In genomic region chr3:12994357-12994606, GRCh38 we compare ENCODE assay signal across 7 cellular contexts.
DNase-seq lines count a peak whose midpoint lies in the region; ATAC-seq and TF ChIP-seq lines count a peak whose summit lies in the region.

No MANE protein-coding gene starts in this region.

- H4K8ac ChIP-seq in mesenchymal stem cell (ENCODE audit: low read length) = peak overlapping the region; percentile 74

- peak overlapping the region; percentile 34 for H4K91ac ChIP-seq in mesenchymal stem cell (ENCODE audit: low read length)

- H3K4ac ChIP-seq in mesenchymal stem cell (ENCODE audit: low read depth in 1 of 2, low read length in 2 of 2) = peak overlapping the region; percentile 21 to 62

- H3K27ac Mint-ChIP-seq in central memory CD8-positive, alpha-beta T cell (ENCODE audit: low read depth) = peak overlapping the region; percentile 97

- TF ChIP-seq CTCF in upper lobe of left lung (IDR thresholded peaks at IDR 0.05) = no peak

- no peak overlapping the region for H2AK5ac ChIP-seq in mesenchymal stem cell (ENCODE audit: low read length, severe bottlenecking)

- H2BK12ac ChIP-seq in mesenchymal stem cell (ENCODE audit: low read length in 2 of 2) = peak overlapping the region; percentile 8 to 11

- ATAC-seq in GM19035 (IDR thresholded peaks at IDR 0.05; ENCODE audit: unreplicated experiment) = peak; percentile 40
- peak; percentile 6 for ATAC-seq in central memory CD8-positive, alpha-beta T cell (replicated peaks; ENCODE audit: extremely low read depth, poor library complexity, severe bottlenecking)
- ATAC-seq in upper lobe of left lung (ENCODE audit: low FRiP score in 2 of 2) = peak; percentile 41 to 61

- H3K4me3 ChIP-seq in mesenchymal stem cell (ENCODE audit: insufficient read depth in 1 of 2, low read depth in 1 of 2, low read length in 2 of 2) = peak overlapping the region; percentile 73 to 94
- H3K4me3 ChIP-seq in upper lobe of left lung = peak overlapping the region; percentile 73 to 98 (median 89)

- H3K4me1 Mint-ChIP-seq in central memory CD8-positive, alpha-beta T cell = peaks cover 51% of the 10 kb centered on the region

- DNase-seq in central memory CD8-positive, alpha-beta T cell (ENCODE audit: low spot score in 2 of 2) = no peak
- peak; percentile 39 for DNase-seq in mesenchymal stem cell
- DNase-seq in upper lobe of left lung = peak; percentile 78 to 92
- DNase-seq in cerebellar nuclear complex (lab: John Stamatoyannopoulos, UW) = no peak
- DNase-seq in HPDE6-E6E7 (ENCODE audit: extremely low spot score) = no peak

- peak overlapping the region; percentile 95 for H3K4me3 Mint-ChIP-seq in central memory CD8-positive, alpha-beta T cell

- H3K18ac ChIP-seq in mesenchymal stem cell (ENCODE audit: low read depth in 1 of 2, low read length in 2 of 2) = peak overlapping the region; percentile 56 to 63

- H3K27ac ChIP-seq in KOPT-K1 (ENCODE audit: low read depth, low read length, poor library complexity, severe bottlenecking) (peak overlapping the region; percentile 86), mesenchymal stem cell (ENCODE audit: low read length, poor library complexity, severe bottlenecking) (no peak overlapping the region), upper lobe of left lung (peak overlapping the region; percentile 76 to 93 (median 92))

- peak overlapping the region; percentile 93 for H3K4me2 ChIP-seq in mesenchymal stem cell (ENCODE audit: low read length, poor library complexity, severe bottlenecking)

- peak overlapping the region; percentile 77 for H2BK120ac ChIP-seq in mesenchymal stem cell (ENCODE audit: low read depth, low read length)

- peaks cover 24% of the 10 kb centered on the region; the same call in 1 of the 2 replicates for H3K36me3 ChIP-seq in KOPT-K1 (ENCODE audit: insufficient read depth, low read length)
- no peaks in the 10 kb centered on the region for H3K36me3 ChIP-seq in mesenchymal stem cell (ENCODE audit: control insufficient read depth in 1 of 2, insufficient read depth in 2 of 2, low read depth in 1 of 2, low read length in 2 of 2)
- no peaks in the 10 kb centered on the region for H3K36me3 ChIP-seq in upper lobe of left lung

- H2BK15ac ChIP-seq in mesenchymal stem cell (ENCODE audit: low read depth, poor library complexity, severe bottlenecking) = no peak overlapping the region

- H3K9ac ChIP-seq in mesenchymal stem cell (ENCODE audit: low read length) = peak overlapping the region; percentile 91

- H2AFZ ChIP-seq in mesenchymal stem cell (ENCODE audit: low read depth, low read length) = peak overlapping the region; percentile 33

- no peak for TF ChIP-seq EP300 in upper lobe of left lung (IDR thresholded peaks at IDR 0.05)

- no peaks in the 10 kb centered on the region for H3K9me3 Mint-ChIP-seq in central memory CD8-positive, alpha-beta T cell

- H2BK5ac ChIP-seq in mesenchymal stem cell (ENCODE audit: low read depth, low read length, poor library complexity, severe bottlenecking) = no peak overlapping the region

- TF ChIP-seq POLR2A in upper lobe of left lung (IDR thresholded peaks at IDR 0.05) = no peak

- H3K27me3 ChIP-seq in mesenchymal stem cell (ENCODE audit: control insufficient read depth in 1 of 2, insufficient read depth in 1 of 2, low read length in 2 of 2) = no peaks in the 10 kb centered on the region
- H3K27me3 ChIP-seq in upper lobe of left lung = no peaks in the 10 kb centered on the region

- peaks cover 30% of the 10 kb centered on the region for H3K4me1 ChIP-seq in mesenchymal stem cell (ENCODE audit: control insufficient read depth, insufficient read depth, low read depth, low read length)
- H3K4me1 ChIP-seq in upper lobe of left lung = peaks cover 20 to 33% (median 26%) of the 10 kb centered on the region in 4 donors

- H3K9me3 ChIP-seq in KOPT-K1 (ENCODE audit: insufficient read depth, low read length, poor library complexity, severe bottlenecking) = no peaks in the 10 kb centered on the region
- H3K9me3 ChIP-seq in mesenchymal stem cell (ENCODE audit: control insufficient read depth, low read length) = no peaks in the 10 kb centered on the region
- H3K9me3 ChIP-seq in upper lobe of left lung = no peaks in the 10 kb centered on the region

- H3K79me1 ChIP-seq in mesenchymal stem cell (replicated peaks; ENCODE audit: low read length, poor library complexity, severe bottlenecking) = peaks cover 4% of the 10 kb centered on the region

- WGBS in mesenchymal stem cell = 2% methylated on average over 10 of the region's 25 CpGs
- 0% methylated on average over 20 of the region's 25 CpGs; no CpG with 5 or more reads in 1 of the 2 donors for WGBS in upper lobe of left lung, 2 donors

- H3K23ac ChIP-seq in mesenchymal stem cell (ENCODE audit: low read length in 2 of 2) = peak overlapping the region in 1 of 2 experiments; percentile 16

- peak overlapping the region in 1 of 2 experiments; percentile 74 for H3K14ac ChIP-seq in mesenchymal stem cell (ENCODE audit: low read length in 2 of 2)

- no peaks in the 10 kb centered on the region for H3K27me3 Mint-ChIP-seq in central memory CD8-positive, alpha-beta T cell

- H3K36me3 Mint-ChIP-seq in central memory CD8-positive, alpha-beta T cell (ENCODE audit: insufficient read depth) = peaks cover 27% of the 10 kb centered on the region

Comparison
In these comparisons a context has a peak if more than half of its experiments do, and no peak if none do; other contexts are left out.
1. DNase-seq: peak in mesenchymal stem cell (single experiment) and upper lobe of left lung (2 of 2); none in central memory CD8-positive, alpha-beta T cell (0 of 2), cerebellar nuclear complex (0 of 2) and HPDE6-E6E7 (single experiment).
2. Peak in every context shown above with its lines, with median percentiles within 50 percentile points of each other: ATAC-seq.